ENCODE assay signal across 1 cellular context in the genomic region with DNA sequence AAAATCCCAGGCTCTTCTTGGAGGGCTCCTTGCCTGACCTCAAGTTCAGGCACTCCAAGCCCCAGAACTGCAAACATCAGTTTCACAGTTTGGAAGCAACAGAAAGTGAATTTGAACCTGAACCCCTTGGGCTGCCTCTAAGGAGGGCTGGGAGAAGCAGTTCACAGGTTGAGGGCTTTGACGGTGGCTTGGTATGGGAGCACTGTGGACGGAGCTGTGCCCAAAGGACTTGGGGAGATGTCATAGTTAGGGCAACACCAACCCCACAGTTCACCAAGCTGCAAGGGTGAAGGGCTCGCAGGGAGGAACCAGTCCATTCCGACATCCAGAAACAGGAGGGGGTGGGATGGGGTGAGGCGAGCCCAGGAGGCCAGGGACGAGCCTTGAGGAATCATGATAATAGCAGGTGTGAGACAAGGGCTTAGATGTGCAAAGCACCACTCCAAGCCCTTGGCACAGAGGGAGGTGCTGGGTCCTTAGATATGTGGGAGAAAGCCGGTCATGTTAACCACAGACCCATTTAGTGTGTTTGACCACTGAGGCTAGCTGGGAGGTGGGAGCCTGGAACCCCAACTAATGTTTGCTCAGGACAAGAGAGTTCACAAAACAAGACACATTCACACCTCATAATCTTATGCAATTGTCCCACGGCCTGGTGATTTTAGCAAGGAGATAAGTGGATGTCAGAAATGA.
TF ChIP-seq lines count a peak whose summit lies in the region.

No MANE protein-coding gene starts in this region.

TF ChIP-seq in HepG2, 621 proteins besides CTCF, POLR2A, EP300 and RAD21 (continued from another document and continues in another):
- TF ChIP-seq FOSL2 (CRISPR knock-in tag; IDR thresholded peaks at IDR 0.05), result 0 out of 2 replicates have a peak, but pooled peaks have one; percentile 21
- no peak for TF ChIP-seq ARNTL (CRISPR knock-in tag; IDR thresholded peaks at IDR 0.05)
- TF ChIP-seq PHF20 (CRISPR knock-in tag; IDR thresholded peaks at IDR 0.05), result no peak
- TF ChIP-seq ZNF138 (CRISPR knock-in tag; IDR thresholded peaks at IDR 0.05; ENCODE audit: low read depth), result no peak
- 0 out of 2 replicates have a peak, but pooled peaks have one; percentile 32 for TF ChIP-seq ZNF567 (CRISPR knock-in tag; IDR thresholded peaks at IDR 0.05; ENCODE audit: borderline replicate concordance)
- TF ChIP-seq BRCA1 (CRISPR knock-in tag; IDR thresholded peaks at IDR 0.05), result no peak
- TF ChIP-seq, protein P1, sequence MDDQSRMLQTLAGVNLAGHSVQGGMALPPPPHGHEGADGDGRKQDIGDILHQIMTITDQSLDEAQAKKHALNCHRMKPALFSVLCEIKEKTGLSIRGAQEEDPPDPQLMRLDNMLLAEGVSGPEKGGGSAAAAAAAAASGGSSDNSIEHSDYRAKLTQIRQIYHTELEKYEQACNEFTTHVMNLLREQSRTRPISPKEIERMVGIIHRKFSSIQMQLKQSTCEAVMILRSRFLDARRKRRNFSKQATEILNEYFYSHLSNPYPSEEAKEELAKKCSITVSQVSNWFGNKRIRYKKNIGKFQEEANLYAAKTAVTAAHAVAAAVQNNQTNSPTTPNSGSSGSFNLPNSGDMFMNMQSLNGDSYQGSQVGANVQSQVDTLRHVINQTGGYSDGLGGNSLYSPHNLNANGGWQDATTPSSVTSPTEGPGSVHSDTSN (CRISPR knock-in tag; IDR thresholded peaks at IDR 0.05; ENCODE audit: borderline replicate concordance), result no peak
- TF ChIP-seq, protein P2, sequence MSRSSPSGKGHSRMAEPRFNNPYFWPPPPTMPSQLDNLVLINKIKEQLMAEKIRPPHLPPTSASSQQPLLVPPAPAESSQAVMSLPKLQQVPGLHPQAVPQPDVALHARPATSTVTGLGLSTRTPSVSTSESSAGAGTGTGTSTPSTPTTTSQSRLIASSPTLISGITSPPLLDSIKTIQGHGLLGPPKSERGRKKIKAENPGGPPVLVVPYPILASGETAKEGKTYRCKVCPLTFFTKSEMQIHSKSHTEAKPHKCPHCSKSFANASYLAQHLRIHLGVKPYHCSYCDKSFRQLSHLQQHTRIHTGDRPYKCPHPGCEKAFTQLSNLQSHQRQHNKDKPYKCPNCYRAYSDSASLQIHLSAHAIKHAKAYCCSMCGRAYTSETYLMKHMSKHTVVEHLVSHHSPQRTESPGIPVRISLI (CRISPR knock-in tag; IDR thresholded peaks at IDR 0.05; ENCODE audit: borderline replicate concordance), result 0 out of 2 replicates have a peak, but pooled peaks have one; percentile 25
- no peak for TF ChIP-seq ZNF841 (CRISPR knock-in tag; IDR thresholded peaks at IDR 0.05; ENCODE audit: borderline replicate concordance)
- no peak for TF ChIP-seq ZNF329 (CRISPR knock-in tag; IDR thresholded peaks at IDR 0.05; ENCODE audit: low read depth)
- peak; percentile 15; the same call in 1 of the 2 replicates for TF ChIP-seq MBD4 (IDR thresholded peaks at IDR 0.05; ENCODE audit: borderline replicate concordance, low read length)
- no peak for TF ChIP-seq ZNF232 (CRISPR knock-in tag; IDR thresholded peaks at IDR 0.05; ENCODE audit: borderline replicate concordance)
- TF ChIP-seq KMT2A (CRISPR knock-in tag; IDR thresholded peaks at IDR 0.05), result no peak
- no peak for TF ChIP-seq ZNF30 (CRISPR knock-in tag; IDR thresholded peaks at IDR 0.05)
- no peak for TF ChIP-seq ZFP36L1 (CRISPR knock-in tag; IDR thresholded peaks at IDR 0.05)
- TF ChIP-seq, protein P3, sequence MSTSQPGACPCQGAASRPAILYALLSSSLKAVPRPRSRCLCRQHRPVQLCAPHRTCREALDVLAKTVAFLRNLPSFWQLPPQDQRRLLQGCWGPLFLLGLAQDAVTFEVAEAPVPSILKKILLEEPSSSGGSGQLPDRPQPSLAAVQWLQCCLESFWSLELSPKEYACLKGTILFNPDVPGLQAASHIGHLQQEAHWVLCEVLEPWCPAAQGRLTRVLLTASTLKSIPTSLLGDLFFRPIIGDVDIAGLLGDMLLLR (CRISPR knock-in tag; IDR thresholded peaks at IDR 0.05), result no peak
- TF ChIP-seq ZNF878 (CRISPR knock-in tag; IDR thresholded peaks at IDR 0.05), result peak; percentile 64
- TF ChIP-seq FOXA3 (CRISPR knock-in tag; IDR thresholded peaks at IDR 0.05), result no peak
- peak; percentile 97 for TF ChIP-seq PAF1 (CRISPR knock-in tag; IDR thresholded peaks at IDR 0.05)
- peak; percentile 54; the same call in 1 of the 2 replicates for TF ChIP-seq ARID2 (CRISPR knock-in tag; IDR thresholded peaks at IDR 0.05; ENCODE audit: borderline replicate concordance)
- TF ChIP-seq HNF4G (IDR thresholded peaks at IDR 0.05; ENCODE audit: borderline replicate concordance, low read depth, low read length), result no peak
- TF ChIP-seq HNF4G (CRISPR knock-in tag; IDR thresholded peaks at IDR 0.05; ENCODE audit: borderline replicate concordance, low read depth), result no peak
- no peak for TF ChIP-seq MAZ (IDR thresholded peaks at IDR 0.05; ENCODE audit: borderline replicate concordance, low read depth, low read length)
- peak; percentile 35; the same call in 1 of the 2 replicates for TF ChIP-seq MAZ (CRISPR knock-in tag; IDR thresholded peaks at IDR 0.05; ENCODE audit: low read depth)
- no peak for TF ChIP-seq NFYC (CRISPR knock-in tag; IDR thresholded peaks at IDR 0.05)
- TF ChIP-seq TOPORS (CRISPR knock-in tag; IDR thresholded peaks at IDR 0.05), result peak; percentile 79; the same call in 1 of the 2 replicates
- TF ChIP-seq KLF12 (CRISPR knock-in tag; IDR thresholded peaks at IDR 0.05; ENCODE audit: borderline replicate concordance), result no peak
- peak; percentile 79; the same call in 1 of the 2 replicates for TF ChIP-seq SMYD3 (CRISPR knock-in tag; IDR thresholded peaks at IDR 0.05)
- no peak for TF ChIP-seq GLI4 (CRISPR knock-in tag; IDR thresholded peaks at IDR 0.05; ENCODE audit: borderline replicate concordance)
- TF ChIP-seq SRY (CRISPR knock-in tag; IDR thresholded peaks at IDR 0.05), result 0 out of 2 replicates have a peak, but pooled peaks have one; percentile 34
- TF ChIP-seq, protein P4, sequence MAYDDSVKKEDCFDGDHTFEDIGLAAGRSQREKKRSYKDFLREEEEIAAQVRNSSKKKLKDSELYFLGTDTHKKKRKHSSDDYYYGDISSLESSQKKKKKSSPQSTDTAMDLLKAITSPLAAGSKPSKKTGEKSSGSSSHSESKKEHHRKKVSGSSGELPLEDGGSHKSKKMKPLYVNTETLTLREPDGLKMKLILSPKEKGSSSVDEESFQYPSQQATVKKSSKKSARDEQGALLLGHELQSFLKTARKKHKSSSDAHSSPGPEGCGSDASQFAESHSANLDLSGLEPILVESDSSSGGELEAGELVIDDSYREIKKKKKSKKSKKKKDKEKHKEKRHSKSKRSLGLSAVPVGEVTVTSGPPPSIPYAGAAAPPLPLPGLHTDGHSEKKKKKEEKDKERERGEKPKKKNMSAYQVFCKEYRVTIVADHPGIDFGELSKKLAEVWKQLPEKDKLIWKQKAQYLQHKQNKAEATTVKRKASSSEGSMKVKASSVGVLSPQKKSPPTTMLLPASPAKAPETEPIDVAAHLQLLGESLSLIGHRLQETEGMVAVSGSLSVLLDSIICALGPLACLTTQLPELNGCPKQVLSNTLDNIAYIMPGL (CRISPR knock-in tag; IDR thresholded peaks at IDR 0.05; ENCODE audit: borderline replicate concordance in 1 of 2, low read depth in 1 of 2), result 0 out of 4 replicates have a peak, but pooled peaks of 1 of the 2 experiments have one; percentile 28
- 0 out of 2 replicates have a peak, but pooled peaks have one; percentile 41 for TF ChIP-seq ADNP (CRISPR knock-in tag; IDR thresholded peaks at IDR 0.05)
- TF ChIP-seq, protein P5, sequence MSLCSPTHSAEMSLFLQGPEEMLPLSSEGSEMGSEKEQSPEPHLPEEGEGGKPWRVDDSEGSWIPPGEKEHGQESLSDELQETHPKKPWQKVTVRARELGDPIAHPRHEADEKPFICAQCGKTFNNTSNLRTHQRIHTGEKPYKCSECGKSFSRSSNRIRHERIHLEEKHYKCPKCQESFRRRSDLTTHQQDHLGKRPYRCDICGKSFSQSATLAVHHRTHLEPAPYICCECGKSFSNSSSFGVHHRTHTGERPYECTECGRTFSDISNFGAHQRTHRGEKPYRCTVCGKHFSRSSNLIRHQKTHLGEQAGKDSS (CRISPR knock-in tag; IDR thresholded peaks at IDR 0.05; ENCODE audit: borderline replicate concordance, low read depth), result peak; percentile 97
- TF ChIP-seq SMARCE1 (IDR thresholded peaks at IDR 0.05; ENCODE audit: borderline replicate concordance), result no peak
- no peak for TF ChIP-seq PRPF4 (IDR thresholded peaks at IDR 0.05; ENCODE audit: low read depth, low read length, poor library complexity, severe bottlenecking)
- TF ChIP-seq PRMT3 (CRISPR knock-in tag; IDR thresholded peaks at IDR 0.05; ENCODE audit: borderline replicate concordance, low read depth), result no peak; the same call in none of the 2 replicates
- TF ChIP-seq KDM5A (IDR thresholded peaks at IDR 0.05; ENCODE audit: borderline replicate concordance, low read length), result no peak
- TF ChIP-seq ZNF746 (CRISPR knock-in tag; IDR thresholded peaks at IDR 0.05), result peak; percentile 78; the same call in 1 of the 2 replicates
- TF ChIP-seq ZNF264 (CRISPR knock-in tag; IDR thresholded peaks at IDR 0.05), result no peak
- no peak for TF ChIP-seq PCBP1 (IDR thresholded peaks at IDR 0.05; ENCODE audit: borderline replicate concordance, low read depth, low read length)
- no peak for TF ChIP-seq ZNF644 (CRISPR knock-in tag; IDR thresholded peaks at IDR 0.05; ENCODE audit: low read depth)
- TF ChIP-seq KDM1A (CRISPR knock-in tag; IDR thresholded peaks at IDR 0.05), result peak; percentile 82; the same call in 1 of the 2 replicates
- TF ChIP-seq HNRNPL (IDR thresholded peaks at IDR 0.05; ENCODE audit: low read depth, low read length), result 0 out of 2 replicates have a peak, but pooled peaks have one; percentile 14
- TF ChIP-seq, protein P6, sequence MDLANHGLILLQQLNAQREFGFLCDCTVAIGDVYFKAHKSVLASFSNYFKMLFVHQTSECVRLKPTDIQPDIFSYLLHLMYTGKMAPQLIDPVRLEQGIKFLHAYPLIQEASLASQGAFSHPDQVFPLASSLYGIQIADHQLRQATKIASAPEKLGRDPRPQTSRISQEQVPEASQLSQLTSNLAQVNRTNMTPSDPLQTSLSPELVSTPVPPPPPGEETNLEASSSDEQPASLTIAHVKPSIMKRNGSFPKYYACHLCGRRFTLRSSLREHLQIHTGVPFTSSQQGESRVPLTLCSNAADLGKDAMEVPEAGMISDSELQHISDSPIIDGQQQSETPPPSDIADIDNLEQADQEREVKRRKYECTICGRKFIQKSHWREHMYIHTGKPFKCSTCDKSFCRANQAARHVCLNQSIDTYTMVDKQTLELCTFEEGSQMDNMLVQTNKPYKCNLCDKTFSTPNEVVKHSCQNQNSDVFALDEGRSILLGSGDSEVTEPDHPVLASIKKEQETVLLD (CRISPR knock-in tag; IDR thresholded peaks at IDR 0.05; ENCODE audit: low read depth), result no peak
- TF ChIP-seq ZNF337 (CRISPR knock-in tag; IDR thresholded peaks at IDR 0.05; ENCODE audit: borderline replicate concordance, low read depth), result 0 out of 2 replicates have a peak, but pooled peaks have one; percentile 12
- TF ChIP-seq ZNF350 (CRISPR knock-in tag; IDR thresholded peaks at IDR 0.05; ENCODE audit: borderline replicate concordance, low read depth), result peak; percentile 57
- no peak for TF ChIP-seq ZNF749 (CRISPR knock-in tag; IDR thresholded peaks at IDR 0.05; ENCODE audit: borderline replicate concordance)
- TF ChIP-seq CBX5 (CRISPR knock-in tag; IDR thresholded peaks at IDR 0.05; ENCODE audit: borderline replicate concordance), result peak; percentile 74; the same call in 1 of the 2 replicates
- 0 out of 2 replicates have a peak, but pooled peaks have one; percentile 38 for TF ChIP-seq ZNF724P (CRISPR knock-in tag; IDR thresholded peaks at IDR 0.05; ENCODE audit: borderline replicate concordance)
- TF ChIP-seq, protein P7, sequence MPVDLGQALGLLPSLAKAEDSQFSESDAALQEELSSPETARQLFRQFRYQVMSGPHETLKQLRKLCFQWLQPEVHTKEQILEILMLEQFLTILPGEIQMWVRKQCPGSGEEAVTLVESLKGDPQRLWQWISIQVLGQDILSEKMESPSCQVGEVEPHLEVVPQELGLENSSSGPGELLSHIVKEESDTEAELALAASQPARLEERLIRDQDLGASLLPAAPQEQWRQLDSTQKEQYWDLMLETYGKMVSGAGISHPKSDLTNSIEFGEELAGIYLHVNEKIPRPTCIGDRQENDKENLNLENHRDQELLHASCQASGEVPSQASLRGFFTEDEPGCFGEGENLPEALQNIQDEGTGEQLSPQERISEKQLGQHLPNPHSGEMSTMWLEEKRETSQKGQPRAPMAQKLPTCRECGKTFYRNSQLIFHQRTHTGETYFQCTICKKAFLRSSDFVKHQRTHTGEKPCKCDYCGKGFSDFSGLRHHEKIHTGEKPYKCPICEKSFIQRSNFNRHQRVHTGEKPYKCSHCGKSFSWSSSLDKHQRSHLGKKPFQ (CRISPR knock-in tag; IDR thresholded peaks at IDR 0.05; ENCODE audit: insufficient replicate concordance), result peak; percentile 50
- TF ChIP-seq ETV5 (CRISPR knock-in tag; IDR thresholded peaks at IDR 0.05; ENCODE audit: borderline replicate concordance), result no peak
- TF ChIP-seq ZSCAN30 (CRISPR knock-in tag; IDR thresholded peaks at IDR 0.05), result no peak
- peak; percentile 20; the same call in 1 of the 2 replicates for TF ChIP-seq KLF6 (CRISPR knock-in tag; IDR thresholded peaks at IDR 0.05)
- no peak for TF ChIP-seq ZNF7 (CRISPR knock-in tag; IDR thresholded peaks at IDR 0.05)
- TF ChIP-seq, protein P8, sequence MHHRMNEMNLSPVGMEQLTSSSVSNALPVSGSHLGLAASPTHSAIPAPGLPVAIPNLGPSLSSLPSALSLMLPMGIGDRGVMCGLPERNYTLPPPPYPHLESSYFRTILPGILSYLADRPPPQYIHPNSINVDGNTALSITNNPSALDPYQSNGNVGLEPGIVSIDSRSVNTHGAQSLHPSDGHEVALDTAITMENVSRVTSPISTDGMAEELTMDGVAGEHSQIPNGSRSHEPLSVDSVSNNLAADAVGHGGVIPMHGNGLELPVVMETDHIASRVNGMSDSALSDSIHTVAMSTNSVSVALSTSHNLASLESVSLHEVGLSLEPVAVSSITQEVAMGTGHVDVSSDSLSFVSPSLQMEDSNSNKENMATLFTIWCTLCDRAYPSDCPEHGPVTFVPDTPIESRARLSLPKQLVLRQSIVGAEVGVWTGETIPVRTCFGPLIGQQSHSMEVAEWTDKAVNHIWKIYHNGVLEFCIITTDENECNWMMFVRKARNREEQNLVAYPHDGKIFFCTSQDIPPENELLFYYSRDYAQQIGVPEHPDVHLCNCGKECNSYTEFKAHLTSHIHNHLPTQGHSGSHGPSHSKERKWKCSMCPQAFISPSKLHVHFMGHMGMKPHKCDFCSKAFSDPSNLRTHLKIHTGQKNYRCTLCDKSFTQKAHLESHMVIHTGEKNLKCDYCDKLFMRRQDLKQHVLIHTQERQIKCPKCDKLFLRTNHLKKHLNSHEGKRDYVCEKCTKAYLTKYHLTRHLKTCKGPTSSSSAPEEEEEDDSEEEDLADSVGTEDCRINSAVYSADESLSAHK (CRISPR knock-in tag; IDR thresholded peaks at IDR 0.05; ENCODE audit: borderline replicate concordance), result no peak
